ENCODE assay signal across 18 cellular contexts in the genomic region with DNA sequence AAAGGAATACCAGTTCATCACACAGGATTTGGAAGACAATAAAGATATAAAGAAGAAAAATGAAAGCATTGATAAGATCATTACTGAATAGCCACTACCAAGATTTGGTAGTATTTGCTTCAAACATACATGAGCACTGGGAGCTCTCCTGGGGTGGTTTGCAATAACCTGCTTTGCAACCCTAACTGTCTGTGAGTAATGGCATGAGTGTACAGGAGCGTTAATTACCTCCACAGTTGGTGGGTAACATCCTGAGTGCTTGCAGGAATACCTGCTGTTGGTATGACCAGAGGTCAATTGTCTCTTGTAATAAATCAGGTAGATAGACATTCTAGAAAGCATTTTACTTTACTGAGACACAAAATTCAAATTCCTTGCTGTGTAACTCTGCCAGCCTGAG.
"Had no signal": no experiment of that assay in that cellular context is flagged by ENCODE, and none has a peak within 500 bp of the region (broad histone marks: within the 10 kb centered on the region; RNA-seq: fewer than 3 reads in every experiment).

No MANE protein-coding gene starts in this region.

- H3K27ac ChIP-seq: body of pancreas, dorsolateral prefrontal cortex, gastrocnemius medialis, prostate gland, right atrium auricular region, tibial nerve, uterus had no signal

- DNase-seq: activated B cell treated with CpG ODN at 0.5 μM for 24 hours; activated CD4-positive, alpha-beta memory T cell treated with anti-CD3 and anti-CD28 coated beads for 36 hours; activated CD4-positive, alpha-beta T cell treated with anti-CD3 and anti-CD28 coated beads for 4 hours; activated naive CD4-positive, alpha-beta T cell treated with Interleukin-2 at 50 U/mL for 16 hours; activated naive CD8-positive, alpha-beta T cell treated with anti-CD3 and anti-CD28 coated beads, Interleukin-2, amount 10 ng/mL, durations not matched to agents 7 days and 5 days; body of pancreas; central memory CD4-positive, alpha-beta T cell; dorsolateral prefrontal cortex; gastrocnemius medialis; head of caudate nucleus; left ventricle myocardium superior; stimulated activated CD4-positive, alpha-beta T cell treated with anti-CD3 and anti-CD28 coated beads, Interleukin-2, amount 100 ng/mL, for 48 hours; uterus had no signal

- ATAC-seq: activated T-helper 17 cell treated with anti-CD3 and anti-CD28 coated beads, Interleukin-2, amount 50 U/mL, for 72 hours; body of pancreas; esophagus mucosa; gastrocnemius medialis; left ventricle myocardium superior had no signal
